Comparison of ENCODE assay signal across 24 cellular contexts in the genomic region with DNA sequence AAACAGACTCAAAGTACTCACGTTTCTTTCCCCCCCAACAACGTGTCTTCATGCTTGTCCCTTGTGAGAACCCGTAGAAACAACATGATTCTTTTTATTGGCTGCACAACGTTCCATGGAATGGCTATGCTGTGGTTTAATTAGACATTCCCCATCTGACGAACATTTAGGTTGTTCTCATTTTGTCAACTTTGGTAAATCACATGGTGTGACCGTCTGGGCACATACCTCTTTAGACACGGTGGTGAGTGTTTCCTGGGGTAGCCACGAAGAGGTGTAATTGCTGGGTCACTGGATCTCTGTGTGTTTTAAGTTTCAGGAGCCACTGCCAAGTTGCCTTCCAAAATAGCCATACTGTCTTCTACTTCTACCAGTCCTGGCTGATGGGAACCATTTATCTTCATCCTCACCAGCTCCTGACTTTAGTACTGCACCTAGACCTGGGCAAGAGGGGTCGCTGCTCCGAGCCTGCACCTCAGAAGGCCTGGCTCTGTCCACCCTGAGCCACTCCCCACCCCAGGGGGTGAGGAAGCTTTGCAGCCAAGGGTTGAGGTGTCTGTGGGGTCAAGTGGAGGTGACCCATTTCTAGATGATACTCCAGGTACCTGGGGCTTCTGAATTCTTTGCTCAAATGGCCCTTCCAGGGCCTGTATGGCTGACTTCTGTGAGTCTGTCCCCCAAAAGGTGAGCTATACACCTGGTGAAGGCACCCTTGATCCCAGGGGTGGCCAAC.
"Had no signal": no experiment of that assay in that cellular context is flagged by ENCODE, and none has a peak within 500 bp of the region (broad histone marks: within the 10 kb centered on the region; RNA-seq: fewer than 3 reads in every experiment).

No MANE protein-coding gene starts in this region.

- H3K4me3 Mint-ChIP-seq: activated CD8-positive, alpha-beta T cell treated with anti-CD3 and anti-CD28 coated beads, Interleukin-2, amount 10 ng/mL, durations not matched to agents 7 days and 5 days; activated naive CD8-positive, alpha-beta T cell treated with anti-CD3 and anti-CD28 coated beads, Interleukin-2, amount 10 ng/mL, durations not matched to agents 7 days and 5 days; T-helper 1 cell treated with Interleukin-12 subunit alpha and Interleukin-12 subunit beta and Interleukin-4 antibody, amounts not matched to agents 30 μg/mL and 1 μg/mL, for 36 hours; WTC11 had no signal

- H3K36me3 ChIP-seq: adrenal gland, brain microvascular endothelial cell, cardiac muscle cell, Peyer's patch had no signal

- DNase-seq: activated CD4-positive, alpha-beta T cell treated with anti-CD3 and anti-CD28 coated beads for 48 hours; activated CD4-positive, alpha-beta T cell treated with anti-CD3 and anti-CD28 coated beads, Interleukin-2, amount 50 U/mL, for 4 hours; activated CD4-positive, CD25-positive, alpha-beta regulatory T cell treated with anti-CD3 and anti-CD28 coated beads, Interleukin-2, amount 50 U/mL, for 72 hours; activated CD8-positive, alpha-beta memory T cell treated with anti-CD3 and anti-CD28 coated beads, Interleukin-2, amount 50 U/mL, for 48 hours; activated CD8-positive, alpha-beta T cell treated with anti-CD3 and anti-CD28 coated beads, Interleukin-2, amount 10 ng/mL, durations not matched to agents 7 days and 5 days; activated naive CD4-positive, alpha-beta T cell treated with anti-CD3 and anti-CD28 coated beads, Interleukin-2, amount 50 U/mL, for 16 hours; activated naive CD8-positive, alpha-beta T cell treated with anti-CD3 and anti-CD28 coated beads, Interleukin-2, amount 10 ng/mL, durations not matched to agents 7 days and 5 days; activated T-cell treated with anti-CD3 and anti-CD28 coated beads, Interleukin-2, amount 50 U/mL, for 1 hour; adrenal gland; anterior cingulate cortex; brain microvascular endothelial cell; KG1; NCI-H1092; NCI-H1436; NCI-H1694 treated with DMSO at 0.1 percent for 48 hours; NCI-H2029 treated with DMSO at 0.1 percent for 48 hours; NCI-H345; NCI-H510A; NCI-H69; Peyer's patch; SHP77 had no signal

- H3K27ac ChIP-seq: adrenal gland, brain microvascular endothelial cell, cardiac muscle cell, Peyer's patch had no signal

- H3K4me1 Mint-ChIP-seq: WTC11 had no signal

- H3K36me3 Mint-ChIP-seq: WTC11 had no signal

- H3K4me3 ChIP-seq: adrenal gland, cardiac muscle cell, Peyer's patch had no signal

- H3K4me1 ChIP-seq: adrenal gland, Peyer's patch had no signal

- H3K27me3 ChIP-seq: brain microvascular endothelial cell, cardiac muscle cell, Peyer's patch had no signal

- H3K27ac Mint-ChIP-seq: activated CD8-positive, alpha-beta T cell treated with anti-CD3 and anti-CD28 coated beads, Interleukin-2, amount 10 ng/mL, durations not matched to agents 7 days and 5 days; activated naive CD8-positive, alpha-beta T cell treated with anti-CD3 and anti-CD28 coated beads, Interleukin-2, amount 10 ng/mL, durations not matched to agents 7 days and 5 days; T-helper 1 cell treated with Interleukin-12 subunit alpha and Interleukin-12 subunit beta and Interleukin-4 antibody, amounts not matched to agents 30 μg/mL and 1 μg/mL, for 36 hours; WTC11 had no signal

- H3K9me3 ChIP-seq: adrenal gland, Peyer's patch had no signal
